ENCODE assay signal across 7 cellular contexts in the genomic region with DNA sequence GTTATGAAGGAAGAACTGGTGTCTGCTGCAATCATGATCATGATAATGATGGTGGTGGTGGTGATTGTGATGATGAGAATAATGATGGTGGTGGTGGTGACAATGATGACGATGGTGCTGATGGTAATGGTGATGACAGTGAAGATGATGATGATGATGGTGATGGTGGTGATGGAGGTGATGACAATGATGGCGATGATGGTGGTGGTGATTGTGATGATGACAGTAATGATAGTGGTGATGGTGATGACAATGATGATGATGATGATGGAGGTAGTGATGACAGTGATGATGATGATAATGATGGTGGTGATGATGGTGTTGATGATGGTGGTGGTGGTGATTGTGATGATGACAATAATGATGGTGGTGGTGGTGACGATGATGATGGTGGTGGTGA. TPM values are rescaled to one million over a fixed set of nuclear protein-coding genes. Genes with fewer than 3 reads are reported as not detected.
"Had no signal": no experiment of that assay in that cellular context is flagged by ENCODE, and none has a peak within 500 bp of the region (broad histone marks: within the 10 kb centered on the region; RNA-seq: fewer than 3 reads in every experiment).

No MANE protein-coding gene starts in this region.

- H3K4me3 ChIP-seq: GM23248 had no signal

- H3K27ac ChIP-seq: GM23248, HL-60 had no signal

- DNase-seq: GM23248, GOT3, HCEC 1CT, HFFc6, KG1 had no signal

- H2AFZ ChIP-seq: GM23248 had no signal

- H3K9ac ChIP-seq: GM23248 had no signal

RNA-seq across cellular contexts. Expression of a gene that starts 52.8 kb away (rescaled TPM):
- total RNA-seq: HFFc6 had no signal
- polyA plus RNA-seq: GM23248, IgD-negative memory B cell had no signal
